In genomic region chr4:53527342-53527741, GRCh38 we compare ENCODE assay signal across 24 cellular contexts.
"Had no signal": no experiment of that assay in that cellular context is flagged by ENCODE, and none has a peak within 500 bp of the region (broad histone marks: within the 10 kb centered on the region; RNA-seq: fewer than 3 reads in every experiment).

No MANE protein-coding gene starts in this region.

- H3K4me2 ChIP-seq: SK-N-SH had no signal

- H3K27me3 ChIP-seq: breast epithelium, Peyer's patch, SJCRH30 had no signal

- ATAC-seq: activated CD4-positive, alpha-beta T cell treated with anti-CD3 and anti-CD28 coated beads for 36 hours; K562 had no signal

- H3K4me1 ChIP-seq: breast epithelium, Peyer's patch had no signal

- H3K4me3 ChIP-seq: breast epithelium, K562, Peyer's patch, SJCRH30 had no signal

- DNase-seq: activated CD4-positive, alpha-beta memory T cell treated with anti-CD3 and anti-CD28 coated beads, Interleukin-2, amount 10 ng/mL, durations not matched to agents 7 days and 5 days; activated CD4-positive, alpha-beta T cell treated with anti-CD3 and anti-CD28 coated beads for 36 hours; activated CD4-positive, alpha-beta T cell treated with anti-CD3 and anti-CD28 coated beads, Interleukin-2, amount 50 U/mL, for 1 hour; activated effector memory CD4-positive, alpha-beta T cell treated with Interleukin-2 at 50 U/mL for 16 hours; activated naive CD4-positive, alpha-beta T cell; activated T-cell treated with anti-CD3 and anti-CD28 coated beads, Interleukin-2, amount 50 U/mL, for 24 hours; aorta; Karpas-422; MM.1S; NCI-H1105 treated with DMSO at 0.1 percent for 48 hours; NCI-H1694 treated with DMSO at 0.1 percent for 48 hours; NCI-H2029 treated with DMSO at 0.1 percent for 48 hours; NCI-H345; NCI-H510A; NCI-H526 treated with DMSO at 0.1 percent for 48 hours; Peyer's patch; Right ventricle myocardium superior; SJCRH30; SK-N-SH; T-helper 1 cell had no signal

- H3K9me3 ChIP-seq: breast epithelium, Peyer's patch, SJCRH30, SK-N-SH had no signal

- H3K9ac ChIP-seq: SK-N-SH had no signal

- H3K36me3 ChIP-seq: breast epithelium, Peyer's patch, SJCRH30 had no signal

- H3K27ac ChIP-seq: breast epithelium, Peyer's patch, RWPE1, SJCRH30, VCaP had no signal
